ENCODE assay signal across 17 cellular contexts in the genomic region with DNA sequence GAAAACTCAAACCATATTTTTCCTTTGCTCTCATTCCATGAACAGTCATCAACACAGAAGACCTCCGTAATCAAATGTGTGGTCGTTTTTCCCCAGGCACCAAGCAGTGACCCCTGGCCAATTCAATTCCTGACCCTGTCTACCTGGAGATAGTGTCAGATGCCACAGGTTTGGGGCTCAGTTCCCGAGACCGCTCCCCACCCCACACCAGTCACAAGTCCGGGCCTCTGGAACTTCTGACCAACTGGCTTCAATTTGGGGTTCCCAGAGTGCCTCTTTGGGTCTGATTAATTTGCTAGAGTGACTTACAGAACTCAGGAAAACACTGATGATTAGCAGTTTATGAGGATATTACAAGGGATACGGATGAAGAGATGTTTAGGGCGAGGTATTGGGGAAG. TPM values are rescaled to one million over a fixed set of nuclear protein-coding genes. Genes with fewer than 3 reads are reported as not detected.
DNase-seq lines count a peak whose midpoint lies in the region; ATAC-seq and TF ChIP-seq lines count a peak whose summit lies in the region.
"Had no signal": no experiment of that assay in that cellular context is flagged by ENCODE, and none has a peak within 500 bp of the region (broad histone marks: within the 10 kb centered on the region; RNA-seq: fewer than 3 reads in every experiment).

No MANE protein-coding gene starts in this region.

- peak overlapping the region; percentile 84; the same call in 1 of the 2 replicates for H3K27ac ChIP-seq in ACC112 (ENCODE audit: low read depth, low read length)
- H3K27ac ChIP-seq in CD8-positive, alpha-beta memory T cell (ENCODE audit: low read depth, low read length), result no peak overlapping the region

- peaks cover 0 to 2% (median 0%) of the 10 kb centered on the region in 3 donors for H3K36me3 Mint-ChIP-seq in CD8-positive, alpha-beta memory T cell
- peaks cover 28% of the 10 kb centered on the region for H3K36me3 Mint-ChIP-seq in activated T-helper 2 cell treated with anti-CD3 and anti-CD28 coated beads, Interferon-gamma antibody, Interleukin-2, Interleukin-4, amounts not matched to agents 10 μg/mL and 5 μg/mL and 100 μg/mL, durations not matched to agents 14 hours and 24 hours and 36 hours (ENCODE audit: low read depth)
- no peaks in the 10 kb centered on the region for H3K36me3 Mint-ChIP-seq in neural crest cell (ENCODE audit: low read depth)

- H3K27me3 Mint-ChIP-seq in CD8-positive, alpha-beta memory T cell, result peaks cover 0 to under 1% of the 10 kb centered on the region in 2 donors
- H3K27me3 Mint-ChIP-seq in activated T-helper 2 cell treated with anti-CD3 and anti-CD28 coated beads, Interferon-gamma antibody, Interleukin-2, Interleukin-4, amounts not matched to agents 10 μg/mL and 5 μg/mL and 100 μg/mL, durations not matched to agents 14 hours and 24 hours and 36 hours (ENCODE audit: low read depth), result no peaks in the 10 kb centered on the region
- H3K27me3 Mint-ChIP-seq in neural crest cell (ENCODE audit: low read depth), result peaks cover under 1% of the 10 kb centered on the region

- H3K27ac Mint-ChIP-seq in CD8-positive, alpha-beta memory T cell, result peak overlapping the region; percentile 30 to 98 (median 60)
- H3K27ac Mint-ChIP-seq in activated T-helper 2 cell treated with anti-CD3 and anti-CD28 coated beads, Interferon-gamma antibody, Interleukin-2, Interleukin-4, amounts not matched to agents 10 μg/mL and 5 μg/mL and 100 μg/mL, durations not matched to agents 14 hours and 24 hours and 36 hours, result peak overlapping the region; percentile 91
- H3K27ac Mint-ChIP-seq in neural crest cell (ENCODE audit: unreplicated experiment), result no peak overlapping the region

- no peak overlapping the region for H3K4me3 ChIP-seq in ACC112 (ENCODE audit: low read depth, low read length)
- no peak overlapping the region for H3K4me3 ChIP-seq in CD8-positive, alpha-beta memory T cell (ENCODE audit: low read length)
- H3K4me3 ChIP-seq: GM23248 had no signal

- peaks cover 97% of the 10 kb centered on the region for H3K79me2 ChIP-seq in ACC112 (ENCODE audit: control insufficient read depth, insufficient read depth, low read length, unreplicated experiment)

- H3K9me3 ChIP-seq in CD8-positive, alpha-beta memory T cell (ENCODE audit: low read length), result no peaks in the 10 kb centered on the region

- no peak for DNase-seq in CD8-positive, alpha-beta memory T cell
- no peak for DNase-seq in activated T-helper 2 cell treated with anti-CD3 and anti-CD28 coated beads, Interferon-gamma antibody, Interleukin-2, Interleukin-4, amounts not matched to agents 10 μg/mL and 5 μg/mL and 100 μg/mL, durations not matched to agents 14 hours and 24 hours and 36 hours (ENCODE audit: low spot score)
- no peak for DNase-seq in neural crest cell (ENCODE audit: low read depth, low spot score)
- no peak for DNase-seq in NCI-H1436 (lab: John Stamatoyannopoulos, UW)
- no peak for DNase-seq in left colon
- DNase-seq: amniotic stem cell; GM23248; islet precursor cell; mesendoderm; NCI-H2029 treated with DMSO at 0.1 percent for 48 hours; NCI-H524; nucleus accumbens; SHP77; stimulated activated CD4-positive, alpha-beta T cell treated with anti-CD3 and anti-CD28 coated beads, Interleukin-2, amount 100 ng/mL, for 48 hours had no signal

- H3K9me3 Mint-ChIP-seq in CD8-positive, alpha-beta memory T cell, result no peaks in the 10 kb centered on the region
- H3K9me3 Mint-ChIP-seq in activated T-helper 2 cell treated with anti-CD3 and anti-CD28 coated beads, Interferon-gamma antibody, Interleukin-2, Interleukin-4, amounts not matched to agents 10 μg/mL and 5 μg/mL and 100 μg/mL, durations not matched to agents 14 hours and 24 hours and 36 hours, result no peaks in the 10 kb centered on the region
- H3K9me3 Mint-ChIP-seq in neural crest cell, result no peaks in the 10 kb centered on the region

- H3K4me3 Mint-ChIP-seq in CD8-positive, alpha-beta memory T cell, result peak overlapping the region in 1 of 7 donors; percentile 33
- no peak overlapping the region for H3K4me3 Mint-ChIP-seq in activated T-helper 2 cell treated with anti-CD3 and anti-CD28 coated beads, Interferon-gamma antibody, Interleukin-2, Interleukin-4, amounts not matched to agents 10 μg/mL and 5 μg/mL and 100 μg/mL, durations not matched to agents 14 hours and 24 hours and 36 hours (ENCODE audit: low read depth)
- H3K4me3 Mint-ChIP-seq in neural crest cell, result peak overlapping the region; percentile 9

- H3K27me3 ChIP-seq in ACC112 (ENCODE audit: insufficient read depth, low read length), result no peaks in the 10 kb centered on the region
- no peaks in the 10 kb centered on the region for H3K27me3 ChIP-seq in CD8-positive, alpha-beta memory T cell (ENCODE audit: insufficient read depth, low read length, poor library complexity, severe bottlenecking)

- POLR2A ChIA-PET in CD8-positive, alpha-beta memory T cell (lab: Charles Lee), result no interaction called here

- no peak for TF ChIP-seq CTCF in neural crest cell (conservative IDR thresholded peaks at IDR 0.05)

- CTCF ChIA-PET in CD8-positive, alpha-beta memory T cell (lab: Charles Lee), result no interaction called here

- peaks cover 72% of the 10 kb centered on the region for H3K4me1 ChIP-seq in ACC112 (ENCODE audit: control insufficient read depth, insufficient read depth, low read length, unreplicated experiment)
- H3K4me1 ChIP-seq in CD8-positive, alpha-beta memory T cell (ENCODE audit: insufficient read depth, low read length), result peaks cover 83% of the 10 kb centered on the region

- intact Hi-C loops in activated T-helper 2 cell treated with anti-CD3 and anti-CD28 coated beads, Interferon-gamma antibody, Interleukin-2, Interleukin-4, amounts not matched to agents 10 μg/mL and 5 μg/mL and 100 μg/mL, durations not matched to agents 14 hours and 24 hours and 36 hours (cut with micrococcal nuclease), result loop anchor here (2.0 kb wide), 1 partner anchor 44 kb away; no protein-coding TSS in a partner anchor
- intact Hi-C loops in left colon (cut with DNase I, micrococcal nuclease), result no loop called here

- no peaks in the 10 kb centered on the region for H3K36me3 ChIP-seq in ACC112 (ENCODE audit: insufficient read depth, low read length)
- no peaks in the 10 kb centered on the region for H3K36me3 ChIP-seq in CD8-positive, alpha-beta memory T cell (ENCODE audit: insufficient read depth, low read length)

- no peak for ATAC-seq in GM18511 (IDR thresholded peaks at IDR 0.05; ENCODE audit: unreplicated experiment)
- ATAC-seq in HG02852 (IDR thresholded peaks at IDR 0.05; ENCODE audit: unreplicated experiment), result no peak
- no peak for ATAC-seq in left colon

- no peak overlapping the region for H2AFZ ChIP-seq in ACC112 (ENCODE audit: low read length, unreplicated experiment)
- H2AFZ ChIP-seq: GM23248 had no signal

- H3K4me1 Mint-ChIP-seq in CD8-positive, alpha-beta memory T cell, result peaks cover 93 to 100% (median 98%) of the 10 kb centered on the region in 3 donors
- peaks cover 90% of the 10 kb centered on the region for H3K4me1 Mint-ChIP-seq in activated T-helper 2 cell treated with anti-CD3 and anti-CD28 coated beads, Interferon-gamma antibody, Interleukin-2, Interleukin-4, amounts not matched to agents 10 μg/mL and 5 μg/mL and 100 μg/mL, durations not matched to agents 14 hours and 24 hours and 36 hours (ENCODE audit: low read depth)
- peaks cover 82% of the 10 kb centered on the region for H3K4me1 Mint-ChIP-seq in neural crest cell

RNA-seq across cellular contexts. Expression of a gene that starts 6.0 kb away (rescaled TPM):
- 10 to 100 TPM; 91.4 to 93.7 TPM for total RNA-seq in CD8-positive, alpha-beta memory T cell
- 27.5 TPM for polyA plus RNA-seq in CD8-positive, alpha-beta memory T cell
- total RNA-seq in activated T-helper 2 cell treated with anti-CD3 and anti-CD28 coated beads, Interferon-gamma antibody, Interleukin-2, Interleukin-4, amounts not matched to agents 10 μg/mL and 5 μg/mL and 100 μg/mL, durations not matched to agents 14 hours and 24 hours and 36 hours, result 75.0 and 82.4 TPM in 2 replicates
- 97.3 and 103 TPM in 2 replicates for total RNA-seq in neural crest cell
- 100 to 1,000 TPM in 1 of 2 donors, 10 to 100 TPM in 1; 97.3 to 100 TPM for total RNA-seq in left colon
